Comparison of ENCODE assay signal across 2 cellular contexts in the genomic region with DNA sequence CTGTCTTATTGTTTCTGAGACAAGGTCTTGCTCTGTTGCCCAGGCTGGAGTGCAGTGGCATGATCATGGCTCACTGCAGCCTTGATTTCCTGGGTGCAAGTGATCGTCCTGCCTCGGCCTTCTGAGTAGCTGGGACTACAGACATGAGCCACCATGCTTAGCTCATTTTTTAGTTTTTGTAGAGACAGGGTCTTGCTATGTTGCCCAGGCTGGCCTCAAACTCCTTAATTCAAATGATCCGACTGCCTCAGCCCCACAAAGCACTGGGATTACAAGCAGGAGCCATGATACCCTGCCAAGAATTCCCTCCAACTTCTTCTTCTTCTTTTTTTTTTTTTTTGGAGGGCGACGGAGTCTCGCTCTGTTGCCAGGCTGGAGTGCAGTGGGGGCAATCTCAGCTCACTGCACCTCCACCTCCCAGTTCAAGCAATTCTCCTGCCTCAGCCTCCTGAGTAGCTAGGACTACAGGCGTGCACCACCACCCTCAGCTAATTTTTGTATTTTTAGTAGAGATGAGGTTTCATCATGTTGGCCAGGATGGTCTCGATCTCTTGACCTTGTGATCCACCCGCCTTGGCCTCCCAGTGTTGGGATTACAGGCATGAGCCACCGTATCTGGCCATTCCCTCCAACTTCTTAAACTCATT.
TF ChIP-seq lines count a peak whose summit lies in the region.

No MANE protein-coding gene starts in this region.

TF ChIP-seq in WTC11, 78 proteins besides CTCF, POLR2A, EP300 and RAD21:
- peak; percentile 45; the same call in 1 of the 2 replicates for TF ChIP-seq ZNF121 (CRISPR knock-in tag; IDR thresholded peaks at IDR 0.05)
TF ChIP-seq in WTC11: peak in this region for 1; not testable (repeated sequence) for 77.

TF ChIP-seq in HepG2, 621 proteins besides CTCF, POLR2A, EP300 and RAD21 (continues in another document):
- TF ChIP-seq ZNF788 (CRISPR knock-in tag; IDR thresholded peaks at IDR 0.05; ENCODE audit: borderline replicate concordance), result 0 out of 2 replicates have a peak, but pooled peaks have one; percentile 17
- 0 out of 2 replicates have a peak, but pooled peaks have one; percentile 30 for TF ChIP-seq MEIS2 (CRISPR knock-in tag; IDR thresholded peaks at IDR 0.05)
- TF ChIP-seq ZNF34 (CRISPR knock-in tag; IDR thresholded peaks at IDR 0.05; ENCODE audit: borderline replicate concordance), result peak; percentile 71; the same call in 1 of the 2 replicates
- TF ChIP-seq, protein P1, sequence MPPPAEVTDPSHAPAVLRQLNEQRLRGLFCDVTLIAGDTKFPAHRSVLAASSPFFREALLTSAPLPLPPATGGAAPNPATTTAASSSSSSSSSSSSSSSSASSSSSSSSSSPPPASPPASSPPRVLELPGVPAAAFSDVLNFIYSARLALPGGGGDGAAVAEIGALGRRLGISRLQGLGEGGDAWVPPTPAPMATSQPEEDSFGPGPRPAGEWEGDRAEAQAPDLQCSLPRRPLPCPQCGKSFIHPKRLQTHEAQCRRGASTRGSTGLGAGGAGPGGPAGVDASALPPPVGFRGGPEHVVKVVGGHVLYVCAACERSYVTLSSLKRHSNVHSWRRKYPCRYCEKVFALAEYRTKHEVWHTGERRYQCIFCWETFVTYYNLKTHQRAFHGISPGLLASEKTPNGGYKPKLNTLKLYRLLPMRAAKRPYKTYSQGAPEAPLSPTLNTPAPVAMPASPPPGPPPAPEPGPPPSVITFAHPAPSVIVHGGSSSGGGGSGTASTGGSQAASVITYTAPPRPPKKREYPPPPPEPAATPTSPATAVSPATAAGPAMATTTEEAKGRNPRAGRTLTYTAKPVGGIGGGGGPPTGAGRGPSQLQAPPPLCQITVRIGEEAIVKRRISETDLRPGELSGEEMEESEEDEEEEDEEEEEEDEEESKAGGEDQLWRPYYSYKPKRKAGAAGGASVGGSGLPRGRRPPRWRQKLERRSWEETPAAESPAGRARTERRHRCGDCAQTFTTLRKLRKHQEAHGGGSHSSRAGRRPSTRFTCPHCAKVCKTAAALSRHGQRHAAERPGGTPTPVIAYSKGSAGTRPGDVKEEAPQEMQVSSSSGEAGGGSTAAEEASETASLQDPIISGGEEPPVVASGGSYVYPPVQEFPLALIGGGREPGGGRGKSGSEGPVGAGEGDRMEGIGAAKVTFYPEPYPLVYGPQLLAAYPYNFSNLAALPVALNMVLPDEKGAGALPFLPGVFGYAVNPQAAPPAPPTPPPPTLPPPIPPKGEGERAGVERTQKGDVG (CRISPR knock-in tag; IDR thresholded peaks at IDR 0.05; ENCODE audit: borderline replicate concordance), result 0 out of 2 replicates have a peak, but pooled peaks have one; percentile 31
- TF ChIP-seq HOXD1 (CRISPR knock-in tag; IDR thresholded peaks at IDR 0.05), result 0 out of 2 replicates have a peak, but pooled peaks have one; percentile 23
- TF ChIP-seq, protein P2, sequence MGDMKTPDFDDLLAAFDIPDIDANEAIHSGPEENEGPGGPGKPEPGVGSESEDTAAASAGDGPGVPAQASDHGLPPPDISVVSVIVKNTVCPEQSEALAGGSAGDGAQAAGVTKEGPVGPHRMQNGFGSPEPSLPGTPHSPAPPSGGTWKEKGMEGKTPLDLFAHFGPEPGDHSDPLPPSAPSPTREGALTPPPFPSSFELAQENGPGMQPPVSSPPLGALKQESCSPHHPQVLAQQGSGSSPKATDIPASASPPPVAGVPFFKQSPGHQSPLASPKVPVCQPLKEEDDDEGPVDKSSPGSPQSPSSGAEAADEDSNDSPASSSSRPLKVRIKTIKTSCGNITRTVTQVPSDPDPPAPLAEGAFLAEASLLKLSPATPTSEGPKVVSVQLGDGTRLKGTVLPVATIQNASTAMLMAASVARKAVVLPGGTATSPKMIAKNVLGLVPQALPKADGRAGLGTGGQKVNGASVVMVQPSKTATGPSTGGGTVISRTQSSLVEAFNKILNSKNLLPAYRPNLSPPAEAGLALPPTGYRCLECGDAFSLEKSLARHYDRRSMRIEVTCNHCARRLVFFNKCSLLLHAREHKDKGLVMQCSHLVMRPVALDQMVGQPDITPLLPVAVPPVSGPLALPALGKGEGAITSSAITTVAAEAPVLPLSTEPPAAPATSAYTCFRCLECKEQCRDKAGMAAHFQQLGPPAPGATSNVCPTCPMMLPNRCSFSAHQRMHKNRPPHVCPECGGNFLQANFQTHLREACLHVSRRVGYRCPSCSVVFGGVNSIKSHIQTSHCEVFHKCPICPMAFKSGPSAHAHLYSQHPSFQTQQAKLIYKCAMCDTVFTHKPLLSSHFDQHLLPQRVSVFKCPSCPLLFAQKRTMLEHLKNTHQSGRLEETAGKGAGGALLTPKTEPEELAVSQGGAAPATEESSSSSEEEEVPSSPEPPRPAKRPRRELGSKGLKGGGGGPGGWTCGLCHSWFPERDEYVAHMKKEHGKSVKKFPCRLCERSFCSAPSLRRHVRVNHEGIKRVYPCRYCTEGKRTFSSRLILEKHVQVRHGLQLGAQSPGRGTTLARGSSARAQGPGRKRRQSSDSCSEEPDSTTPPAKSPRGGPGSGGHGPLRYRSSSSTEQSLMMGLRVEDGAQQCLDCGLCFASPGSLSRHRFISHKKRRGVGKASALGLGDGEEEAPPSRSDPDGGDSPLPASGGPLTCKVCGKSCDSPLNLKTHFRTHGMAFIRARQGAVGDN (CRISPR knock-in tag; IDR thresholded peaks at IDR 0.05), result peak; percentile 43
- TF ChIP-seq, protein P3, sequence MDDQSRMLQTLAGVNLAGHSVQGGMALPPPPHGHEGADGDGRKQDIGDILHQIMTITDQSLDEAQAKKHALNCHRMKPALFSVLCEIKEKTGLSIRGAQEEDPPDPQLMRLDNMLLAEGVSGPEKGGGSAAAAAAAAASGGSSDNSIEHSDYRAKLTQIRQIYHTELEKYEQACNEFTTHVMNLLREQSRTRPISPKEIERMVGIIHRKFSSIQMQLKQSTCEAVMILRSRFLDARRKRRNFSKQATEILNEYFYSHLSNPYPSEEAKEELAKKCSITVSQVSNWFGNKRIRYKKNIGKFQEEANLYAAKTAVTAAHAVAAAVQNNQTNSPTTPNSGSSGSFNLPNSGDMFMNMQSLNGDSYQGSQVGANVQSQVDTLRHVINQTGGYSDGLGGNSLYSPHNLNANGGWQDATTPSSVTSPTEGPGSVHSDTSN (CRISPR knock-in tag; IDR thresholded peaks at IDR 0.05; ENCODE audit: borderline replicate concordance), result 0 out of 2 replicates have a peak, but pooled peaks have one; percentile 42
- peak; percentile 60; the same call in 1 of the 2 replicates for TF ChIP-seq ZNF557 (CRISPR knock-in tag; IDR thresholded peaks at IDR 0.05)
- TF ChIP-seq BRD4 (CRISPR knock-in tag; IDR thresholded peaks at IDR 0.05), result 0 out of 2 replicates have a peak, but pooled peaks have one; percentile 51
- TF ChIP-seq, protein P4, sequence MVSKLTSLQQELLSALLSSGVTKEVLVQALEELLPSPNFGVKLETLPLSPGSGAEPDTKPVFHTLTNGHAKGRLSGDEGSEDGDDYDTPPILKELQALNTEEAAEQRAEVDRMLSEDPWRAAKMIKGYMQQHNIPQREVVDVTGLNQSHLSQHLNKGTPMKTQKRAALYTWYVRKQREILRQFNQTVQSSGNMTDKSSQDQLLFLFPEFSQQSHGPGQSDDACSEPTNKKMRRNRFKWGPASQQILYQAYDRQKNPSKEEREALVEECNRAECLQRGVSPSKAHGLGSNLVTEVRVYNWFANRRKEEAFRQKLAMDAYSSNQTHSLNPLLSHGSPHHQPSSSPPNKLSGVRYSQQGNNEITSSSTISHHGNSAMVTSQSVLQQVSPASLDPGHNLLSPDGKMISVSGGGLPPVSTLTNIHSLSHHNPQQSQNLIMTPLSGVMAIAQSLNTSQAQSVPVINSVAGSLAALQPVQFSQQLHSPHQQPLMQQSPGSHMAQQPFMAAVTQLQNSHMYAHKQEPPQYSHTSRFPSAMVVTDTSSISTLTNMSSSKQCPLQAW (CRISPR knock-in tag; IDR thresholded peaks at IDR 0.05), result peak; percentile 22; the same call in 1 of the 2 replicates
- 0 out of 2 replicates have a peak, but pooled peaks have one; percentile 42 for TF ChIP-seq ZNF256 (CRISPR knock-in tag; conservative IDR thresholded peaks at IDR 0.05)
- TF ChIP-seq NFKB2 (CRISPR knock-in tag; IDR thresholded peaks at IDR 0.05; ENCODE audit: borderline replicate concordance), result 0 out of 2 replicates have a peak, but pooled peaks have one; percentile 40
- 0 out of 2 replicates have a peak, but pooled peaks have one; percentile 3 for TF ChIP-seq ZNF337 (CRISPR knock-in tag; IDR thresholded peaks at IDR 0.05; ENCODE audit: borderline replicate concordance, low read depth)
- 0 out of 2 replicates have a peak, but pooled peaks have one; percentile 17 for TF ChIP-seq ZNF792 (CRISPR knock-in tag; IDR thresholded peaks at IDR 0.05)
- TF ChIP-seq, protein P5, sequence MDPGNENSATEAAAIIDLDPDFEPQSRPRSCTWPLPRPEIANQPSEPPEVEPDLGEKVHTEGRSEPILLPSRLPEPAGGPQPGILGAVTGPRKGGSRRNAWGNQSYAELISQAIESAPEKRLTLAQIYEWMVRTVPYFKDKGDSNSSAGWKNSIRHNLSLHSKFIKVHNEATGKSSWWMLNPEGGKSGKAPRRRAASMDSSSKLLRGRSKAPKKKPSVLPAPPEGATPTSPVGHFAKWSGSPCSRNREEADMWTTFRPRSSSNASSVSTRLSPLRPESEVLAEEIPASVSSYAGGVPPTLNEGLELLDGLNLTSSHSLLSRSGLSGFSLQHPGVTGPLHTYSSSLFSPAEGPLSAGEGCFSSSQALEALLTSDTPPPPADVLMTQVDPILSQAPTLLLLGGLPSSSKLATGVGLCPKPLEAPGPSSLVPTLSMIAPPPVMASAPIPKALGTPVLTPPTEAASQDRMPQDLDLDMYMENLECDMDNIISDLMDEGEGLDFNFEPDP (CRISPR knock-in tag; conservative IDR thresholded peaks at IDR 0.05), result 0 out of 2 replicates have a peak, but pooled peaks have one; percentile 44
- TF ChIP-seq NAIF1 (CRISPR knock-in tag; IDR thresholded peaks at IDR 0.05; ENCODE audit: borderline replicate concordance), result 0 out of 2 replicates have a peak, but pooled peaks have one; percentile 22
- 0 out of 2 replicates have a peak, but pooled peaks have one; percentile 48 for TF ChIP-seq ZFP41 (CRISPR knock-in tag; IDR thresholded peaks at IDR 0.05; ENCODE audit: borderline replicate concordance)
- 0 out of 2 replicates have a peak, but pooled peaks have one; percentile 28 for TF ChIP-seq SATB2 (CRISPR knock-in tag; IDR thresholded peaks at IDR 0.05)
- 0 out of 2 replicates have a peak, but pooled peaks have one; percentile 54 for TF ChIP-seq TP53 (CRISPR knock-in tag; conservative IDR thresholded peaks at IDR 0.05)
- 0 out of 2 replicates have a peak, but pooled peaks have one; percentile 31 for TF ChIP-seq ZNF619 (CRISPR knock-in tag; IDR thresholded peaks at IDR 0.05)
- TF ChIP-seq, protein P6, sequence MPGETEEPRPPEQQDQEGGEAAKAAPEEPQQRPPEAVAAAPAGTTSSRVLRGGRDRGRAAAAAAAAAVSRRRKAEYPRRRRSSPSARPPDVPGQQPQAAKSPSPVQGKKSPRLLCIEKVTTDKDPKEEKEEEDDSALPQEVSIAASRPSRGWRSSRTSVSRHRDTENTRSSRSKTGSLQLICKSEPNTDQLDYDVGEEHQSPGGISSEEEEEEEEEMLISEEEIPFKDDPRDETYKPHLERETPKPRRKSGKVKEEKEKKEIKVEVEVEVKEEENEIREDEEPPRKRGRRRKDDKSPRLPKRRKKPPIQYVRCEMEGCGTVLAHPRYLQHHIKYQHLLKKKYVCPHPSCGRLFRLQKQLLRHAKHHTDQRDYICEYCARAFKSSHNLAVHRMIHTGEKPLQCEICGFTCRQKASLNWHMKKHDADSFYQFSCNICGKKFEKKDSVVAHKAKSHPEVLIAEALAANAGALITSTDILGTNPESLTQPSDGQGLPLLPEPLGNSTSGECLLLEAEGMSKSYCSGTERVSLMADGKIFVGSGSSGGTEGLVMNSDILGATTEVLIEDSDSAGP (CRISPR knock-in tag; IDR thresholded peaks at IDR 0.05; ENCODE audit: borderline replicate concordance), result peak; percentile 58; the same call in 1 of the 2 replicates
- peak; percentile 20; the same call in 1 of the 2 replicates for TF ChIP-seq GABPB1 (CRISPR knock-in tag; IDR thresholded peaks at IDR 0.05)
- 0 out of 2 replicates have a peak, but pooled peaks have one; percentile 58 for TF ChIP-seq ZNF430 (CRISPR knock-in tag; IDR thresholded peaks at IDR 0.05)
- 0 out of 2 replicates have a peak, but pooled peaks have one; percentile 16 for TF ChIP-seq ZMYM3 (CRISPR knock-in tag; IDR thresholded peaks at IDR 0.05)
- TF ChIP-seq ZNF343 (CRISPR knock-in tag; IDR thresholded peaks at IDR 0.05), result 0 out of 2 replicates have a peak, but pooled peaks have one; percentile 30
- 0 out of 2 replicates have a peak, but pooled peaks have one; percentile 9 for TF ChIP-seq SNAI1 (CRISPR knock-in tag; IDR thresholded peaks at IDR 0.05; ENCODE audit: borderline replicate concordance)
